In the genomic region with DNA sequence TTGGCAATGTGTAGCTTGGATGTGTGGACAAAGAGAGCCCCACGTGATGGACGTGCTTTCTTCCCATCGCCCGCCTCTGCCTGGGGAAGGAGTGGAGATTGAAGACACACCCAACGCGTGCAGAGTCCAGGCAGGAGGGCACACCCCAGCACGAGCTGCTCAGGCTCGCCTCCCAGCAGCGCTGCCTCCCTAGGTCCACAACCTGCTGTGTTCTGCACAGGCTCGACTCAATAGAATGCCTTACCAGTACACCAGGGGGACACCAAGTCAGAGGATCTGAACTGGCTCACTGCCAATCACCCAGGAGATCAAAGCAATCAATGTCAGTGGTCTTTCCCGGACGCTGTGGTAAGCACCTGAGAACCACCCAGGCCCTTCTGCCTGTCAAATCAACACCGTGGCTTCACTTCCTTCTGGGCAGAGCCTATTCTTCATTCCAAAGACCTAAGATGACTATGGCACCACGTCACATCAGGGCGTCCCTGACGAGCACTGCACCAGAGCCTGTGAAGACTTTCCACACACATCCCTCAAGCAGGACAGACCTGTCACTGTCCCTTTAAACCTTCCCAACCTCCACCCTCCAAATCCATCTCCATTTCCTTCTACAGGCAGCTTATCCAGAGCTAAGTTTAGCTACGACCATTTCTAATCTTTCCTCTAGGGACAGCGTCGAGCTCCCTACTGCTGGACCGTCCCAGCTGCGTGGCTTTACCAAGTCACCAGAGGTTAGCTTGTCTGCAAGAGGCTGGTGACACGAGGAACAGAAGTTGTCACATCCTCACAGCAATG, we compare ENCODE assay signal across 8 cellular contexts.
DNase-seq lines count a peak whose midpoint lies in the region; ATAC-seq and TF ChIP-seq lines count a peak whose summit lies in the region.

No MANE protein-coding gene starts in this region.

- 0 out of 4 replicates have a peak, but pooled peaks of 1 of the 2 experiments have one; percentile 10 for TF ChIP-seq EP300 in SK-N-SH (IDR thresholded peaks at IDR 0.05; ENCODE audit: borderline replicate concordance in 1 of 2, low read depth in 1 of 2, low read length in 1 of 2)

- H3K4me1 Mint-ChIP-seq in nephron: peaks cover 74% of the 10 kb centered on the region

- peak overlapping the region; percentile 89 to 99 (median 97) for H3K27ac Mint-ChIP-seq in nephron

- H3K9ac ChIP-seq in KMS-11 (no peak overlapping the region), SK-N-SH (no peak overlapping the region), fibroblast of lung (ENCODE audit: insufficient read depth, low read length) (peak overlapping the region; percentile 4)

- POLR2A ChIA-PET in SK-N-SH (lab: Yijun Ruan, JAX): interaction anchor here (1.3 kb wide), 1 partner anchor 25 kb away, joined by 3 read pairs; no protein-coding TSS in a partner anchor

- 80% methylated on average over 22 of the region's 22 CpGs for WGBS in SK-N-SH (ENCODE audit: low lambda C conversion rate)

- H3K36me3 ChIP-seq in KMS-11 (ENCODE audit: insufficient read depth): no peaks in the 10 kb centered on the region
- peaks cover 3 to 8% of the 10 kb centered on the region in 2 experiments for H3K36me3 ChIP-seq in SK-N-SH (replicated peaks in 1 of 2; ENCODE audit: control insufficient read depth in 1 of 2, insufficient read depth in 2 of 2, low read length in 1 of 2)
- H3K36me3 ChIP-seq in fibroblast of lung (ENCODE audit: control insufficient read depth, insufficient read depth, low read length): no peaks in the 10 kb centered on the region

- CTCF ChIA-PET in SK-N-SH (lab: Yijun Ruan, JAX): interaction anchor here (0.6 to 2.9 kb wide), 33 partner anchors 8 to 394 kb away, joined by 3 to 12 read pairs (median 4); partner anchors contain the start of gene GNA12

- H2AFZ ChIP-seq in KMS-11 (ENCODE audit: low read depth) (no peak overlapping the region), SK-N-SH (ENCODE audit: low read depth) (no peak overlapping the region), fibroblast of lung (ENCODE audit: low read length) (no peak overlapping the region)

- peaks cover 7% of the 10 kb centered on the region for H3K27me3 Mint-ChIP-seq in nephron (ENCODE audit: low read depth)

- H3K9me3 ChIP-seq in SK-N-SH (no peaks in the 10 kb centered on the region), fibroblast of lung (ENCODE audit: control insufficient read depth, insufficient read depth, low read depth, low read length) (no peaks in the 10 kb centered on the region)

- H3K4me2 ChIP-seq in KMS-11 (no peak overlapping the region), SK-N-SH (peak overlapping the region; percentile 6; the same call in 1 of the 2 replicates), fibroblast of lung (ENCODE audit: extremely low read depth, insufficient read depth, low read length) (peak overlapping the region; percentile 19)

- peaks cover 3% of the 10 kb centered on the region for H3K9me3 Mint-ChIP-seq in nephron

- ATAC-seq in HG03135 (IDR thresholded peaks at IDR 0.05; ENCODE audit: unreplicated experiment) (no peak), HG03025 (IDR thresholded peaks at IDR 0.05; ENCODE audit: low FRiP score, unreplicated experiment) (no peak)

- H3K27me3 ChIP-seq in KMS-11 (ENCODE audit: insufficient read depth, low read depth): no peaks in the 10 kb centered on the region
- H3K27me3 ChIP-seq in SK-N-SH (ENCODE audit: insufficient read depth): no peaks in the 10 kb centered on the region
- no peaks in the 10 kb centered on the region for H3K27me3 ChIP-seq in fibroblast of lung (ENCODE audit: control insufficient read depth, insufficient read depth, low read length)

- TF ChIP-seq CTCF in KMS-11 (conservative IDR thresholded peaks at IDR 0.05; ENCODE audit: low read depth, low read length) (peak; percentile 63; the same call in 1 of the 2 replicates), SK-N-SH (IDR thresholded peaks at IDR 0.05) (peak; percentile 69), fibroblast of lung (conservative IDR thresholded peaks at IDR 0.05 in 1 of 2, IDR thresholded peaks at IDR 0.05 in 1 of 2; ENCODE audit: low read depth in 1 of 2, low read length in 2 of 2) (peak; percentile 35 to 52), nephron (IDR thresholded peaks at IDR 0.05; ENCODE audit: unreplicated experiment in 3 of 3) (peak; percentile 37 to 51 (median 46))

- H3K9me2 ChIP-seq in SK-N-SH: no peaks in the 10 kb centered on the region

- H3K4me1 ChIP-seq in KMS-11 (ENCODE audit: low read depth, poor library complexity, severe bottlenecking) (peaks cover 49% of the 10 kb centered on the region), SK-N-SH (ENCODE audit: control insufficient read depth in 1 of 2, insufficient read depth in 2 of 2, low read depth in 1 of 2, low read length in 1 of 2) (peaks cover 22 to 57% of the 10 kb centered on the region in 2 experiments), fibroblast of lung (ENCODE audit: control insufficient read depth, extremely low read depth, insufficient read depth, low read length) (peaks cover 58% of the 10 kb centered on the region)

- DNase-seq in DMS153 (lab: John Stamatoyannopoulos, UW) (peak; percentile 85), SK-N-SH (peak; percentile 85), fibroblast of lung (ENCODE audit: low read depth in 2 of 2) (peak; percentile 44 to 52)
- no peak for DNase-seq in activated CD8-positive, alpha-beta memory T cell treated with anti-CD3 and anti-CD28 coated beads for 24 hours

- TF ChIP-seq RAD21 in SK-N-SH (IDR thresholded peaks at IDR 0.05; ENCODE audit: low read length): peak; percentile 68

- peak overlapping the region; percentile 21; the same call in 1 of the 2 replicates for H3K27ac ChIP-seq in KMS-11
- H3K27ac ChIP-seq in SK-N-SH (ENCODE audit: low read depth in 2 of 2, low read length in 1 of 2): peak overlapping the region; percentile 72 to 97; a peak in 2 of 4 replicates
- H3K27ac ChIP-seq in fibroblast of lung (ENCODE audit: insufficient read depth, low read length): peak overlapping the region; percentile 91

- H4K20me1 ChIP-seq in KMS-11 (ENCODE audit: insufficient read depth) (no peaks in the 10 kb centered on the region), SK-N-SH (ENCODE audit: insufficient read depth) (peaks cover 4% of the 10 kb centered on the region; the same call in 1 of the 2 replicates), fibroblast of lung (ENCODE audit: control insufficient read depth, extremely low read depth, insufficient read depth, low read length) (no peaks in the 10 kb centered on the region)

- peak overlapping the region in 2 of 3 experiments; percentile 4 to 32 for H3K4me3 Mint-ChIP-seq in nephron

- H3K79me2 ChIP-seq in KMS-11 (ENCODE audit: insufficient read depth, low read depth): no peaks in the 10 kb centered on the region
- peaks cover 30% of the 10 kb centered on the region for H3K79me2 ChIP-seq in SK-N-SH (ENCODE audit: insufficient read depth)
- H3K79me2 ChIP-seq in fibroblast of lung (ENCODE audit: control insufficient read depth, insufficient read depth, low read length): peaks cover 47% of the 10 kb centered on the region

- peaks cover 39% of the 10 kb centered on the region for H3F3A ChIP-seq in SK-N-SH (replicated peaks; ENCODE audit: insufficient read depth)

- no peak overlapping the region for H3K4me3 ChIP-seq in KMS-11 (IDR thresholded peaks at IDR 0.05; ENCODE audit: insufficient read depth, low read depth, low read length)
- no peak overlapping the region for H3K4me3 ChIP-seq in SK-N-SH (ENCODE audit: low read depth in 2 of 2, low read length in 1 of 2)
- H3K4me3 ChIP-seq in fibroblast of lung (replicated peaks in 1 of 4; ENCODE audit: control extremely low read depth in 1 of 4, insufficient read depth in 1 of 4, low read depth in 3 of 4, low read length in 4 of 4): no peak overlapping the region

- H3K36me3 Mint-ChIP-seq in nephron (ENCODE audit: low read depth): peaks cover 28% of the 10 kb centered on the region

TF ChIP-seq in SK-N-SH, 30 proteins besides CTCF, POLR2A, EP300 and RAD21 (continues in another document):
- TF ChIP-seq, protein P1, sequence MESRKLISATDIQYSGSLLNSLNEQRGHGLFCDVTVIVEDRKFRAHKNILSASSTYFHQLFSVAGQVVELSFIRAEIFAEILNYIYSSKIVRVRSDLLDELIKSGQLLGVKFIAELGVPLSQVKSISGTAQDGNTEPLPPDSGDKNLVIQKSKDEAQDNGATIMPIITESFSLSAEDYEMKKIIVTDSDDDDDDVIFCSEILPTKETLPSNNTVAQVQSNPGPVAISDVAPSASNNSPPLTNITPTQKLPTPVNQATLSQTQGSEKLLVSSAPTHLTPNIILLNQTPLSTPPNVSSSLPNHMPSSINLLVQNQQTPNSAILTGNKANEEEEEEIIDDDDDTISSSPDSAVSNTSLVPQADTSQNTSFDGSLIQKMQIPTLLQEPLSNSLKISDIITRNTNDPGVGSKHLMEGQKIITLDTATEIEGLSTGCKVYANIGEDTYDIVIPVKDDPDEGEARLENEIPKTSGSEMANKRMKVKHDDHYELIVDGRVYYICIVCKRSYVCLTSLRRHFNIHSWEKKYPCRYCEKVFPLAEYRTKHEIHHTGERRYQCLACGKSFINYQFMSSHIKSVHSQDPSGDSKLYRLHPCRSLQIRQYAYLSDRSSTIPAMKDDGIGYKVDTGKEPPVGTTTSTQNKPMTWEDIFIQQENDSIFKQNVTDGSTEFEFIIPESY (IDR thresholded peaks at IDR 0.05; ENCODE audit: borderline replicate concordance, low read depth): no peak
- no peak for TF ChIP-seq SMC3 (IDR thresholded peaks at IDR 0.05; ENCODE audit: low read depth, low read length)
- TF ChIP-seq YY1 (IDR thresholded peaks at IDR 0.05; ENCODE audit: low read depth): no peak
- TF ChIP-seq SIN3A (IDR thresholded peaks at IDR 0.05; ENCODE audit: borderline replicate concordance, low read depth, low read length): peak; percentile 57; the same call in 1 of the 2 replicates
- no peak for TF ChIP-seq ELF1 (IDR thresholded peaks at IDR 0.05)
- no peak for TF ChIP-seq RFX5 (IDR thresholded peaks at IDR 0.05; ENCODE audit: low read length)
- TF ChIP-seq EZH2phosphoT487 (IDR thresholded peaks at IDR 0.05; ENCODE audit: borderline replicate concordance, low read depth): no peak
- TF ChIP-seq USF2 (IDR thresholded peaks at IDR 0.05; ENCODE audit: borderline replicate concordance, low read depth, low read length): no peak
- TF ChIP-seq FOXM1 (IDR thresholded peaks at IDR 0.05; ENCODE audit: low read depth): no peak
- no peak for TF ChIP-seq NFIC (IDR thresholded peaks at IDR 0.05; ENCODE audit: borderline replicate concordance)
- peak; percentile 13 for TF ChIP-seq CHD2 (IDR thresholded peaks at IDR 0.05; ENCODE audit: low read length, partially characterized antibody)

Comparison
In these comparisons a context has a peak if more than half of its experiments do, and no peak if none do; other contexts are left out.
1. H3K27ac ChIP-seq: peak in every context shown above with its lines; median percentile 91 in fibroblast of lung; 84 in SK-N-SH; 21 in KMS-11.